In genomic region chr1:46761740-46762139, GRCh38 we compare ENCODE assay signal across 2 cellular contexts.
TF ChIP-seq lines count a peak whose summit lies in the region.

No MANE protein-coding gene starts in this region.

TF ChIP-seq in A549, 52 proteins besides CTCF, POLR2A, EP300 and RAD21:
- peak; percentile 26 for TF ChIP-seq MAFK (IDR thresholded peaks at IDR 0.05; ENCODE audit: partially characterized antibody)
- no peak for TF ChIP-seq CEBPB (IDR thresholded peaks at IDR 0.05)

TF ChIP-seq in K562, 482 proteins besides CTCF, POLR2A, EP300 and RAD21:
- no peak for TF ChIP-seq FOXJ2 (tag; IDR thresholded peaks at IDR 0.05)
- TF ChIP-seq C11orf30 (IDR thresholded peaks at IDR 0.05; ENCODE audit: low read depth), result peak; percentile 58; the same call in 1 of the 2 replicates
- TF ChIP-seq, protein P1, sequence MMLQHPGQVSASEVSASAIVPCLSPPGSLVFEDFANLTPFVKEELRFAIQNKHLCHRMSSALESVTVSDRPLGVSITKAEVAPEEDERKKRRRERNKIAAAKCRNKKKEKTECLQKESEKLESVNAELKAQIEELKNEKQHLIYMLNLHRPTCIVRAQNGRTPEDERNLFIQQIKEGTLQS (IDR thresholded peaks at IDR 0.05), result no peak
- TF ChIP-seq, protein P1 (CRISPR knock-in tag; conservative IDR thresholded peaks at IDR 0.05), result no peak
- no peak for TF ChIP-seq CREB1 (IDR thresholded peaks at IDR 0.05)
- no peak for TF ChIP-seq CREB1 (CRISPR knock-in tag; IDR thresholded peaks at IDR 0.05)
- no peak for TF ChIP-seq SP2 (IDR thresholded peaks at IDR 0.05; ENCODE audit: extremely low read depth, low read depth, low read length, poor library complexity, severe bottlenecking)
- no peak for TF ChIP-seq POLR2AphosphoS2 (IDR thresholded peaks at IDR 0.05; ENCODE audit: low read length)
- TF ChIP-seq ATF4 (CRISPR knock-in tag; IDR thresholded peaks at IDR 0.05), result no peak
- no peak for TF ChIP-seq PHF8 (IDR thresholded peaks at IDR 0.05; ENCODE audit: borderline replicate concordance, low read length)
- TF ChIP-seq KAT7 (CRISPR knock-in tag; IDR thresholded peaks at IDR 0.05; ENCODE audit: borderline replicate concordance), result no peak
- TF ChIP-seq MAFG (tag; conservative IDR thresholded peaks at IDR 0.05), result peak; percentile 57
- no peak for TF ChIP-seq ELK3 (CRISPR knock-in tag; IDR thresholded peaks at IDR 0.05)
- no peak for TF ChIP-seq RBM14 (IDR thresholded peaks at IDR 0.05; ENCODE audit: borderline replicate concordance, insufficient read depth, low read depth, low read length)
- no peak for TF ChIP-seq CTBP1 (IDR thresholded peaks at IDR 0.05; ENCODE audit: borderline replicate concordance)
- no peak for TF ChIP-seq NFATC3 (IDR thresholded peaks at IDR 0.05)
- no peak for TF ChIP-seq BRD4 (IDR thresholded peaks at IDR 0.05)
- TF ChIP-seq, protein P2, sequence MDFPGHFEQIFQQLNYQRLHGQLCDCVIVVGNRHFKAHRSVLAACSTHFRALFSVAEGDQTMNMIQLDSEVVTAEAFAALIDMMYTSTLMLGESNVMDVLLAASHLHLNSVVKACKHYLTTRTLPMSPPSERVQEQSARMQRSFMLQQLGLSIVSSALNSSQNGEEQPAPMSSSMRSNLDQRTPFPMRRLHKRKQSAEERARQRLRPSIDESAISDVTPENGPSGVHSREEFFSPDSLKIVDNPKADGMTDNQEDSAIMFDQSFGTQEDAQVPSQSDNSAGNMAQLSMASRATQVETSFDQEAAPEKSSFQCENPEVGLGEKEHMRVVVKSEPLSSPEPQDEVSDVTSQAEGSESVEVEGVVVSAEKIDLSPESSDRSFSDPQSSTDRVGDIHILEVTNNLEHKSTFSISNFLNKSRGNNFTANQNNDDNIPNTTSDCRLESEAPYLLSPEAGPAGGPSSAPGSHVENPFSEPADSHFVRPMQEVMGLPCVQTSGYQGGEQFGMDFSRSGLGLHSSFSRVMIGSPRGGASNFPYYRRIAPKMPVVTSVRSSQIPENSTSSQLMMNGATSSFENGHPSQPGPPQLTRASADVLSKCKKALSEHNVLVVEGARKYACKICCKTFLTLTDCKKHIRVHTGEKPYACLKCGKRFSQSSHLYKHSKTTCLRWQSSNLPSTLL (IDR thresholded peaks at IDR 0.05), result no peak
- no peak for TF ChIP-seq FOXO4 (CRISPR knock-in tag; IDR thresholded peaks at IDR 0.05)
- no peak for TF ChIP-seq RBM22 (IDR thresholded peaks at IDR 0.05; ENCODE audit: low read depth, low read length, poor library complexity, severe bottlenecking)
- TF ChIP-seq MAFF (IDR thresholded peaks at IDR 0.05; ENCODE audit: low read length), result 0 out of 2 replicates have a peak, but pooled peaks have one; percentile 5
- TF ChIP-seq ZNF316 (IDR thresholded peaks at IDR 0.05), result peak; percentile 83
- no peak for TF ChIP-seq NR2C1 (IDR thresholded peaks at IDR 0.05)
- no peak for TF ChIP-seq NR2C1 (tag; IDR thresholded peaks at IDR 0.05)
- TF ChIP-seq PTRF (tag; IDR thresholded peaks at IDR 0.05), result no peak
- TF ChIP-seq ARNT (IDR thresholded peaks at IDR 0.05), result no peak
- TF ChIP-seq E2F3 (CRISPR knock-in tag; IDR thresholded peaks at IDR 0.05), result no peak
- no peak for TF ChIP-seq SMAD3 (CRISPR knock-in tag; conservative IDR thresholded peaks at IDR 0.05)
- no peak for TF ChIP-seq GTF2A2 (tag; IDR thresholded peaks at IDR 0.05)
- no peak for TF ChIP-seq KAT8 (IDR thresholded peaks at IDR 0.05; ENCODE audit: low read depth)
- no peak for TF ChIP-seq JUN (IDR thresholded peaks at IDR 0.05; ENCODE audit: borderline replicate concordance, low read depth, low read length)
- no peak for TF ChIP-seq JUN (CRISPR knock-in tag; IDR thresholded peaks at IDR 0.05; ENCODE audit: borderline replicate concordance)
